Comparison of ENCODE assay signal across 9 cellular contexts in genomic region chr20:36629719-36630340, GRCh38. TPM values are rescaled to one million over a fixed set of nuclear protein-coding genes. Genes with fewer than 3 reads are reported as not detected.
DNase-seq lines count a peak whose midpoint lies in the region; ATAC-seq, FAIRE-seq and TF ChIP-seq lines count a peak whose summit lies in the region.
"Had no signal": no experiment of that assay in that cellular context is flagged by ENCODE, and none has a peak within 500 bp of the region (broad histone marks: within the 10 kb centered on the region; RNA-seq: fewer than 3 reads in every experiment).

No MANE protein-coding gene starts in this region.

- peak; percentile 90 for FAIRE-seq in GM19239 (lab: Jason Lieb, UNC)

- peak overlapping the region; percentile 66 for H3K4me3 Mint-ChIP-seq in activated naive CD4-positive, alpha-beta T cell treated with anti-CD3 and anti-CD28 coated beads, Interleukin-2, amount 50 U/mL, for 24 hours

- DNase-seq in GM19239 (ENCODE audit: insufficient read length, low spot score) (peak; percentile 47), OCI-LY7 (ENCODE audit: low spot score) (peak; percentile 78), ureter (ENCODE audit: low spot score) (no peak), DMS153 treated with DMSO at 0.1 percent for 48 hours (lab: John Stamatoyannopoulos, UW; ENCODE audit: unreplicated experiment) (no peak), epidermal melanocyte (ENCODE audit: insufficient read length, low spot score) (no peak)
- peak; percentile 26 to 30 for DNase-seq in stimulated activated CD4-positive, alpha-beta T cell treated with anti-CD3 and anti-CD28 coated beads, Interleukin-4, amount 100 ng/mL, for 4 hours
- DNase-seq: retina had no signal

- H3K27me3 Mint-ChIP-seq in activated naive CD4-positive, alpha-beta T cell treated with anti-CD3 and anti-CD28 coated beads, Interleukin-2, amount 50 U/mL, for 24 hours: no peaks in the 10 kb centered on the region

- H4K20me1 ChIP-seq in OCI-LY7 (ENCODE audit: insufficient read depth, low read length): no peaks in the 10 kb centered on the region

- no peaks in the 10 kb centered on the region for H3K9me3 ChIP-seq in OCI-LY7 (ENCODE audit: low read length)

- peak overlapping the region; percentile 30 for H3K4me3 ChIP-seq in OCI-LY7 (ENCODE audit: low read depth, low read length, poor library complexity, severe bottlenecking)

- peak overlapping the region; percentile 62 for H3K4me2 ChIP-seq in OCI-LY7 (ENCODE audit: low read length)

- peak overlapping the region; percentile 94 for H3K27ac Mint-ChIP-seq in activated naive CD4-positive, alpha-beta T cell treated with anti-CD3 and anti-CD28 coated beads, Interleukin-2, amount 50 U/mL, for 24 hours

- peak overlapping the region; percentile 26 for H3K27ac ChIP-seq in OCI-LY7 (ENCODE audit: low read depth, low read length, poor library complexity, severe bottlenecking)

- H3K9me3 Mint-ChIP-seq in activated naive CD4-positive, alpha-beta T cell treated with anti-CD3 and anti-CD28 coated beads, Interleukin-2, amount 50 U/mL, for 24 hours: no peaks in the 10 kb centered on the region

- no peaks in the 10 kb centered on the region for H3K36me3 ChIP-seq in OCI-LY7 (ENCODE audit: insufficient read depth, low read length)

- BruUV-seq in OCI-LY7 (replicated peaks; lab: Mats Ljungman, UMichigan): no TSS peak

- CTCF ChIA-PET in OCI-LY7 (lab: Charles Lee; ENCODE audit: unreplicated experiment): interaction anchor here (0.6 to 1.0 kb wide), 2 partner anchors 9 to 25 kb away, joined by 3 to 4 read pairs; no protein-coding TSS in a partner anchor

- intact Hi-C loops in OCI-LY7 (cut with micrococcal nuclease; ENCODE audit: unreplicated experiment): no loop called here

- peaks cover 14% of the 10 kb centered on the region for H3K36me3 Mint-ChIP-seq in activated naive CD4-positive, alpha-beta T cell treated with anti-CD3 and anti-CD28 coated beads, Interleukin-2, amount 50 U/mL, for 24 hours

- no peak for ATAC-seq in HG03135 (IDR thresholded peaks at IDR 0.05; ENCODE audit: unreplicated experiment)

- TF ChIP-seq CTCF in OCI-LY7 (conservative IDR thresholded peaks at IDR 0.05; ENCODE audit: low read length): no peak

- H3K79me2 ChIP-seq in OCI-LY7 (ENCODE audit: insufficient read depth, low read depth, low read length): no peaks in the 10 kb centered on the region

- H3K9me2 ChIP-seq in OCI-LY7 (ENCODE audit: insufficient read depth, low read length): no peaks in the 10 kb centered on the region

- H2AFZ ChIP-seq in OCI-LY7 (ENCODE audit: low read length): peak overlapping the region; percentile 83

- H3K4me1 ChIP-seq in OCI-LY7 (ENCODE audit: insufficient read depth, low read length, poor library complexity, severe bottlenecking): peaks cover 15% of the 10 kb centered on the region

- peaks cover 53% of the 10 kb centered on the region for H3K4me1 Mint-ChIP-seq in activated naive CD4-positive, alpha-beta T cell treated with anti-CD3 and anti-CD28 coated beads, Interleukin-2, amount 50 U/mL, for 24 hours

- POLR2A ChIA-PET in OCI-LY7 (lab: Charles Lee): interaction anchor here (0.6 to 1.2 kb wide), 5 partner anchors 14 to 340 kb away, joined by 3 read pairs; no protein-coding TSS in a partner anchor

RNA-seq across cellular contexts. Expression of gene SLA2, which starts 16.2 kb away (rescaled TPM):
- total RNA-seq in OCI-LY7 (2014; rRNA removed; shearing (Covaris generic)): 1.5 and 2.0 TPM in 2 replicates
- 4.1 and 5.0 TPM in 2 replicates for total RNA-seq in OCI-LY7 (2022)
- 1.5 TPM for total RNA-seq in ureter

RNA-seq across cellular contexts. Expression of gene RAB5IF, which starts 24.3 kb away (rescaled TPM):
- 66.6 and 72.2 TPM in 2 replicates for total RNA-seq in OCI-LY7 (2014; rRNA removed; shearing (Covaris generic))
- total RNA-seq in OCI-LY7 (2022) (76.0 and 94.8 TPM in 2 replicates), ureter (83.6 TPM)

RNA-seq across cellular contexts. Expression of gene TGIF2, which starts 56.4 kb away (rescaled TPM):
- 26.6 and 41.3 TPM in 2 replicates for total RNA-seq in OCI-LY7 (2014; rRNA removed; shearing (Covaris generic))
- 45.2 and 49.4 TPM in 2 replicates for total RNA-seq in OCI-LY7 (2022)
- total RNA-seq in ureter: 18.8 TPM

Comparison
In these comparisons a context has a peak if more than half of its experiments do, and no peak if none do; other contexts are left out.
1. DNase-seq: peak in GM19239 (single experiment), OCI-LY7 (single experiment) and stimulated activated CD4-positive, alpha-beta T cell treated with anti-CD3 and anti-CD28 coated beads, Interleukin-4, amount 100 ng/mL, for 4 hours (2 of 2); none in ureter (single experiment), DMS153 treated with DMSO at 0.1 percent for 48 hours (single experiment) and epidermal melanocyte (single experiment).